Comparison of ENCODE assay signal across 1 cellular context in the genomic region with DNA sequence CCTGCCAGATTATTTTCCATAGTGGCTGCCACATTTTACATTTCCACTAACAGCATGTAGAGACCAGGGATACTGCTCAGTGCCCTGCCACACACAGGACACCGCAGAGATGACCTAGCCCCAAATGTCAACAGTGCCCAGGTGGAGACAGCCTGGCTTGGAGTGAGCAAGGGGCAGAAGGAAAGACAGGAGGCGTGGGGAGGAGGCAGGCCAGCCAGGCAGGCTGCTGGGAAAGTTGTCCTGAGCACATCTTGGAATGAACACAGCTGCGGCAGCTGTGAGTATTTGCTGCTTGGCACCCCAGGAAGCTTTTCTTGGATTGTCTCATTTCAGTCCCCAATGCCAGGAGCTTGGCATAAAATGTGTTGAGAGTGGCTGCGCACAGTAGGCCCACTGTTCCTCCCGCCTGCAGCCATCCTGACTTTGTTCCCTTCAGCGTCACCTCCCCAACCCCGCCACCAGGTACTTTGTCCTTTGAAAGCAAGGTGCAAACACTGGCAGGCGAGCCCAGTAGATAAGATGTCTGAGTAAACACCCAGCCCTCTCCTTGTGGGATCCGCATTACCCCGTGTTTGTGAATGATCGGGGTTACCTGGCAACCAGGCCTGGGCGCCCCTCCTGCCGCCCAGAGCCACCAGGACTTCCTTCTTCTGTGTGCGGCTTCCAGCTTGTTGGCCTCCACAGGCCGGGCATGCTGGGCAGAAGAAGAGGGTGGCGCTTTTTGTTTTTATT.
TF ChIP-seq lines count a peak whose summit lies in the region.

No MANE protein-coding gene starts in this region.

TF ChIP-seq in HepG2, 621 proteins besides CTCF, POLR2A, EP300 and RAD21 (continued from another document and continues in another):
- TF ChIP-seq, protein P1, sequence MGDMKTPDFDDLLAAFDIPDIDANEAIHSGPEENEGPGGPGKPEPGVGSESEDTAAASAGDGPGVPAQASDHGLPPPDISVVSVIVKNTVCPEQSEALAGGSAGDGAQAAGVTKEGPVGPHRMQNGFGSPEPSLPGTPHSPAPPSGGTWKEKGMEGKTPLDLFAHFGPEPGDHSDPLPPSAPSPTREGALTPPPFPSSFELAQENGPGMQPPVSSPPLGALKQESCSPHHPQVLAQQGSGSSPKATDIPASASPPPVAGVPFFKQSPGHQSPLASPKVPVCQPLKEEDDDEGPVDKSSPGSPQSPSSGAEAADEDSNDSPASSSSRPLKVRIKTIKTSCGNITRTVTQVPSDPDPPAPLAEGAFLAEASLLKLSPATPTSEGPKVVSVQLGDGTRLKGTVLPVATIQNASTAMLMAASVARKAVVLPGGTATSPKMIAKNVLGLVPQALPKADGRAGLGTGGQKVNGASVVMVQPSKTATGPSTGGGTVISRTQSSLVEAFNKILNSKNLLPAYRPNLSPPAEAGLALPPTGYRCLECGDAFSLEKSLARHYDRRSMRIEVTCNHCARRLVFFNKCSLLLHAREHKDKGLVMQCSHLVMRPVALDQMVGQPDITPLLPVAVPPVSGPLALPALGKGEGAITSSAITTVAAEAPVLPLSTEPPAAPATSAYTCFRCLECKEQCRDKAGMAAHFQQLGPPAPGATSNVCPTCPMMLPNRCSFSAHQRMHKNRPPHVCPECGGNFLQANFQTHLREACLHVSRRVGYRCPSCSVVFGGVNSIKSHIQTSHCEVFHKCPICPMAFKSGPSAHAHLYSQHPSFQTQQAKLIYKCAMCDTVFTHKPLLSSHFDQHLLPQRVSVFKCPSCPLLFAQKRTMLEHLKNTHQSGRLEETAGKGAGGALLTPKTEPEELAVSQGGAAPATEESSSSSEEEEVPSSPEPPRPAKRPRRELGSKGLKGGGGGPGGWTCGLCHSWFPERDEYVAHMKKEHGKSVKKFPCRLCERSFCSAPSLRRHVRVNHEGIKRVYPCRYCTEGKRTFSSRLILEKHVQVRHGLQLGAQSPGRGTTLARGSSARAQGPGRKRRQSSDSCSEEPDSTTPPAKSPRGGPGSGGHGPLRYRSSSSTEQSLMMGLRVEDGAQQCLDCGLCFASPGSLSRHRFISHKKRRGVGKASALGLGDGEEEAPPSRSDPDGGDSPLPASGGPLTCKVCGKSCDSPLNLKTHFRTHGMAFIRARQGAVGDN (CRISPR knock-in tag; IDR thresholded peaks at IDR 0.05), result peak; percentile 75
- TF ChIP-seq ZNF644 (CRISPR knock-in tag; IDR thresholded peaks at IDR 0.05; ENCODE audit: low read depth) (0 out of 2 replicates have a peak, but pooled peaks have one; percentile 32), MLLT10 (CRISPR knock-in tag; IDR thresholded peaks at IDR 0.05) (no peak), JUNB (CRISPR knock-in tag; IDR thresholded peaks at IDR 0.05; ENCODE audit: borderline replicate concordance) (no peak), BCL6 (CRISPR knock-in tag; IDR thresholded peaks at IDR 0.05) (peak; percentile 86), GATAD2A (CRISPR knock-in tag; IDR thresholded peaks at IDR 0.05) (peak; percentile 74), TRIM24 (CRISPR knock-in tag; IDR thresholded peaks at IDR 0.05) (no peak), ZNF225 (CRISPR knock-in tag; IDR thresholded peaks at IDR 0.05) (no peak), KDM5A (IDR thresholded peaks at IDR 0.05; ENCODE audit: borderline replicate concordance, low read length) (no peak), ZNF563 (CRISPR knock-in tag; IDR thresholded peaks at IDR 0.05) (no peak), ZNF44 (CRISPR knock-in tag; IDR thresholded peaks at IDR 0.05) (no peak), ONECUT2 (CRISPR knock-in tag; IDR thresholded peaks at IDR 0.05) (0 out of 2 replicates have a peak, but pooled peaks have one; percentile 17), ZNF780A (CRISPR knock-in tag; IDR thresholded peaks at IDR 0.05) (no peak), JUND (CRISPR knock-in tag; IDR thresholded peaks at IDR 0.05) (0 out of 2 replicates have a peak, but pooled peaks have one; percentile 13), HDAC2 (CRISPR knock-in tag; IDR thresholded peaks at IDR 0.05) (peak; percentile 79), DMAP1 (CRISPR knock-in tag; IDR thresholded peaks at IDR 0.05) (no peak), KDM2A (CRISPR knock-in tag; IDR thresholded peaks at IDR 0.05; ENCODE audit: borderline replicate concordance, low read depth) (peak; percentile 32; the same call in 1 of the 2 replicates), ZNF556 (CRISPR knock-in tag; IDR thresholded peaks at IDR 0.05; ENCODE audit: borderline replicate concordance) (peak; percentile 80; the same call in 1 of the 2 replicates), FOXO1 (CRISPR knock-in tag; IDR thresholded peaks at IDR 0.05) (peak; percentile 75), ZNF264 (CRISPR knock-in tag; IDR thresholded peaks at IDR 0.05) (peak; percentile 69; the same call in 1 of the 2 replicates), MAZ (IDR thresholded peaks at IDR 0.05; ENCODE audit: borderline replicate concordance, low read depth, low read length) (no peak), MAZ (CRISPR knock-in tag; IDR thresholded peaks at IDR 0.05; ENCODE audit: low read depth) (no peak), ZNF24 (IDR thresholded peaks at IDR 0.05) (no peak), ZNF207 (IDR thresholded peaks at IDR 0.05; ENCODE audit: borderline replicate concordance) (no peak), ZBTB1 (CRISPR knock-in tag; IDR thresholded peaks at IDR 0.05; ENCODE audit: borderline replicate concordance) (no peak), RFX3 (CRISPR knock-in tag; IDR thresholded peaks at IDR 0.05) (peak; percentile 72), HNRNPLL (IDR thresholded peaks at IDR 0.05; ENCODE audit: low read depth, low read length, poor library complexity, severe bottlenecking) (peak; percentile 98), ZSCAN31 (CRISPR knock-in tag; IDR thresholded peaks at IDR 0.05; ENCODE audit: low read depth) (peak; percentile 37; the same call in 1 of the 2 replicates), ZFP41 (CRISPR knock-in tag; IDR thresholded peaks at IDR 0.05; ENCODE audit: borderline replicate concordance) (no peak), ZNF557 (CRISPR knock-in tag; IDR thresholded peaks at IDR 0.05) (no peak), MXD4 (CRISPR knock-in tag; IDR thresholded peaks at IDR 0.05) (no peak), CCDC6 (CRISPR knock-in tag; IDR thresholded peaks at IDR 0.05) (no peak), ZNF749 (CRISPR knock-in tag; IDR thresholded peaks at IDR 0.05; ENCODE audit: borderline replicate concordance) (no peak), NR2F2 (IDR thresholded peaks at IDR 0.05; ENCODE audit: borderline replicate concordance, low read depth) (peak; percentile 65; the same call in 1 of the 2 replicates), ZNF547 (CRISPR knock-in tag; IDR thresholded peaks at IDR 0.05) (no peak), EHMT2 (IDR thresholded peaks at IDR 0.05; ENCODE audit: borderline replicate concordance, low read depth, low read length) (no peak)
- TF ChIP-seq, protein P2, sequence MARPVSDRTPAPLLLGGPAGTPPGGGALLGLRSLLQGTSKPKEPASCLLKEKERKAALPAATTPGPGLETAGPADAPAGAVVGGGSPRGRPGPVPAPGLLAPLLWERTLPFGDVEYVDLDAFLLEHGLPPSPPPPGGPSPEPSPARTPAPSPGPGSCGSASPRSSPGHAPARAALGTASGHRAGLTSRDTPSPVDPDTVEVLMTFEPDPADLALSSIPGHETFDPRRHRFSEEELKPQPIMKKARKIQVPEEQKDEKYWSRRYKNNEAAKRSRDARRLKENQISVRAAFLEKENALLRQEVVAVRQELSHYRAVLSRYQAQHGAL (CRISPR knock-in tag; IDR thresholded peaks at IDR 0.05; ENCODE audit: not compliant biosample characterization), result no peak
- TF ChIP-seq, protein P3, sequence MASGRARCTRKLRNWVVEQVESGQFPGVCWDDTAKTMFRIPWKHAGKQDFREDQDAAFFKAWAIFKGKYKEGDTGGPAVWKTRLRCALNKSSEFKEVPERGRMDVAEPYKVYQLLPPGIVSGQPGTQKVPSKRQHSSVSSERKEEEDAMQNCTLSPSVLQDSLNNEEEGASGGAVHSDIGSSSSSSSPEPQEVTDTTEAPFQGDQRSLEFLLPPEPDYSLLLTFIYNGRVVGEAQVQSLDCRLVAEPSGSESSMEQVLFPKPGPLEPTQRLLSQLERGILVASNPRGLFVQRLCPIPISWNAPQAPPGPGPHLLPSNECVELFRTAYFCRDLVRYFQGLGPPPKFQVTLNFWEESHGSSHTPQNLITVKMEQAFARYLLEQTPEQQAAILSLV (CRISPR knock-in tag; IDR thresholded peaks at IDR 0.05; ENCODE audit: borderline replicate concordance), result no peak
- TF ChIP-seq, protein P4, sequence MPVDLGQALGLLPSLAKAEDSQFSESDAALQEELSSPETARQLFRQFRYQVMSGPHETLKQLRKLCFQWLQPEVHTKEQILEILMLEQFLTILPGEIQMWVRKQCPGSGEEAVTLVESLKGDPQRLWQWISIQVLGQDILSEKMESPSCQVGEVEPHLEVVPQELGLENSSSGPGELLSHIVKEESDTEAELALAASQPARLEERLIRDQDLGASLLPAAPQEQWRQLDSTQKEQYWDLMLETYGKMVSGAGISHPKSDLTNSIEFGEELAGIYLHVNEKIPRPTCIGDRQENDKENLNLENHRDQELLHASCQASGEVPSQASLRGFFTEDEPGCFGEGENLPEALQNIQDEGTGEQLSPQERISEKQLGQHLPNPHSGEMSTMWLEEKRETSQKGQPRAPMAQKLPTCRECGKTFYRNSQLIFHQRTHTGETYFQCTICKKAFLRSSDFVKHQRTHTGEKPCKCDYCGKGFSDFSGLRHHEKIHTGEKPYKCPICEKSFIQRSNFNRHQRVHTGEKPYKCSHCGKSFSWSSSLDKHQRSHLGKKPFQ (CRISPR knock-in tag; IDR thresholded peaks at IDR 0.05; ENCODE audit: insufficient replicate concordance), result no peak
- TF ChIP-seq, protein P5, sequence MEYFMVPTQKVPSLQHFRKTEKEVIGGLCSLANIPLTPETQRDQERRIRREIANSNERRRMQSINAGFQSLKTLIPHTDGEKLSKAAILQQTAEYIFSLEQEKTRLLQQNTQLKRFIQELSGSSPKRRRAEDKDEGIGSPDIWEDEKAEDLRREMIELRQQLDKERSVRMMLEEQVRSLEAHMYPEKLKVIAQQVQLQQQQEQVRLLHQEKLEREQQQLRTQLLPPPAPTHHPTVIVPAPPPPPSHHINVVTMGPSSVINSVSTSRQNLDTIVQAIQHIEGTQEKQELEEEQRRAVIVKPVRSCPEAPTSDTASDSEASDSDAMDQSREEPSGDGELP (IDR thresholded peaks at IDR 0.05; ENCODE audit: borderline replicate concordance, low read depth), result peak; percentile 14; the same call in 1 of the 2 replicates
- TF ChIP-seq, protein P6, sequence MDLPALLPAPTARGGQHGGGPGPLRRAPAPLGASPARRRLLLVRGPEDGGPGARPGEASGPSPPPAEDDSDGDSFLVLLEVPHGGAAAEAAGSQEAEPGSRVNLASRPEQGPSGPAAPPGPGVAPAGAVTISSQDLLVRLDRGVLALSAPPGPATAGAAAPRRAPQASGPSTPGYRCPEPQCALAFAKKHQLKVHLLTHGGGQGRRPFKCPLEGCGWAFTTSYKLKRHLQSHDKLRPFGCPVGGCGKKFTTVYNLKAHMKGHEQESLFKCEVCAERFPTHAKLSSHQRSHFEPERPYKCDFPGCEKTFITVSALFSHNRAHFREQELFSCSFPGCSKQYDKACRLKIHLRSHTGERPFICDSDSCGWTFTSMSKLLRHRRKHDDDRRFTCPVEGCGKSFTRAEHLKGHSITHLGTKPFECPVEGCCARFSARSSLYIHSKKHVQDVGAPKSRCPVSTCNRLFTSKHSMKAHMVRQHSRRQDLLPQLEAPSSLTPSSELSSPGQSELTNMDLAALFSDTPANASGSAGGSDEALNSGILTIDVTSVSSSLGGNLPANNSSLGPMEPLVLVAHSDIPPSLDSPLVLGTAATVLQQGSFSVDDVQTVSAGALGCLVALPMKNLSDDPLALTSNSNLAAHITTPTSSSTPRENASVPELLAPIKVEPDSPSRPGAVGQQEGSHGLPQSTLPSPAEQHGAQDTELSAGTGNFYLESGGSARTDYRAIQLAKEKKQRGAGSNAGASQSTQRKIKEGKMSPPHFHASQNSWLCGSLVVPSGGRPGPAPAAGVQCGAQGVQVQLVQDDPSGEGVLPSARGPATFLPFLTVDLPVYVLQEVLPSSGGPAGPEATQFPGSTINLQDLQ (CRISPR knock-in tag; IDR thresholded peaks at IDR 0.05), result no peak
- TF ChIP-seq, protein P7, sequence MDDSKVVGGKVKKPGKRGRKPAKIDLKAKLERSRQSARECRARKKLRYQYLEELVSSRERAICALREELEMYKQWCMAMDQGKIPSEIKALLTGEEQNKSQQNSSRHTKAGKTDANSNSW (CRISPR knock-in tag; IDR thresholded peaks at IDR 0.05; ENCODE audit: borderline replicate concordance), result 0 out of 2 replicates have a peak, but pooled peaks have one; percentile 25
- TF ChIP-seq, protein P8, sequence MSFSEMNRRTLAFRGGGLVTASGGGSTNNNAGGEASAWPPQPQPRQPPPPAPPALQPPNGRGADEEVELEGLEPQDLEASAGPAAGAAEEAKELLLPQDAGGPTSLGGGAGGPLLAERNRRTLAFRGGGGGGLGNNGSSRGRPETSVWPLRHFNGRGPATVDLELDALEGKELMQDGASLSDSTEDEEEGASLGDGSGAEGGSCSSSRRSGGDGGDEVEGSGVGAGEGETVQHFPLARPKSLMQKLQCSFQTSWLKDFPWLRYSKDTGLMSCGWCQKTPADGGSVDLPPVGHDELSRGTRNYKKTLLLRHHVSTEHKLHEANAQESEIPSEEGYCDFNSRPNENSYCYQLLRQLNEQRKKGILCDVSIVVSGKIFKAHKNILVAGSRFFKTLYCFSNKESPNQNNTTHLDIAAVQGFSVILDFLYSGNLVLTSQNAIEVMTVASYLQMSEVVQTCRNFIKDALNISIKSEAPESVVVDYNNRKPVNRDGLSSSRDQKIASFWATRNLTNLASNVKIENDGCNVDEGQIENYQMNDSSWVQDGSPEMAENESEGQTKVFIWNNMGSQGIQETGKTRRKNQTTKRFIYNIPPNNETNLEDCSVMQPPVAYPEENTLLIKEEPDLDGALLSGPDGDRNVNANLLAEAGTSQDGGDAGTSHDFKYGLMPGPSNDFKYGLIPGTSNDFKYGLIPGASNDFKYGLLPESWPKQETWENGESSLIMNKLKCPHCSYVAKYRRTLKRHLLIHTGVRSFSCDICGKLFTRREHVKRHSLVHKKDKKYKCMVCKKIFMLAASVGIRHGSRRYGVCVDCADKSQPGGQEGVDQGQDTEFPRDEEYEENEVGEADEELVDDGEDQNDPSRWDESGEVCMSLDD (CRISPR knock-in tag; IDR thresholded peaks at IDR 0.05; ENCODE audit: borderline replicate concordance), result no peak
- TF ChIP-seq, protein P9, sequence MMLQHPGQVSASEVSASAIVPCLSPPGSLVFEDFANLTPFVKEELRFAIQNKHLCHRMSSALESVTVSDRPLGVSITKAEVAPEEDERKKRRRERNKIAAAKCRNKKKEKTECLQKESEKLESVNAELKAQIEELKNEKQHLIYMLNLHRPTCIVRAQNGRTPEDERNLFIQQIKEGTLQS (CRISPR knock-in tag; IDR thresholded peaks at IDR 0.05), result no peak; the same call in 1 of the 2 replicates
- TF ChIP-seq, protein P10, sequence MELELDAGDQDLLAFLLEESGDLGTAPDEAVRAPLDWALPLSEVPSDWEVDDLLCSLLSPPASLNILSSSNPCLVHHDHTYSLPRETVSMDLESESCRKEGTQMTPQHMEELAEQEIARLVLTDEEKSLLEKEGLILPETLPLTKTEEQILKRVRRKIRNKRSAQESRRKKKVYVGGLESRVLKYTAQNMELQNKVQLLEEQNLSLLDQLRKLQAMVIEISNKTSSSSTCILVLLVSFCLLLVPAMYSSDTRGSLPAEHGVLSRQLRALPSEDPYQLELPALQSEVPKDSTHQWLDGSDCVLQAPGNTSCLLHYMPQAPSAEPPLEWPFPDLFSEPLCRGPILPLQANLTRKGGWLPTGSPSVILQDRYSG (CRISPR knock-in tag; IDR thresholded peaks at IDR 0.05), result no peak
- TF ChIP-seq, protein P11, sequence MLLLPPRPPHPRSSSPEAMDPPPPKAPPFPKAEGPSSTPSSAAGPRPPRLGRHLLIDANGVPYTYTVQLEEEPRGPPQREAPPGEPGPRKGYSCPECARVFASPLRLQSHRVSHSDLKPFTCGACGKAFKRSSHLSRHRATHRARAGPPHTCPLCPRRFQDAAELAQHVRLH (CRISPR knock-in tag; IDR thresholded peaks at IDR 0.05; ENCODE audit: borderline replicate concordance, low read depth), result peak; percentile 69; the same call in 1 of the 2 replicates
- TF ChIP-seq, protein P12, sequence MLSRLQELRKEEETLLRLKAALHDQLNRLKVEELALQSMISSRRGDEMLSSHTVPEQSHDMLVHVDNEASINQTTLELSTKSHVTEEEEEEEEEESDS (CRISPR knock-in tag; IDR thresholded peaks at IDR 0.05; ENCODE audit: borderline replicate concordance), result no peak
